28 cellular contexts compared by ENCODE assay signal in the genomic region with DNA sequence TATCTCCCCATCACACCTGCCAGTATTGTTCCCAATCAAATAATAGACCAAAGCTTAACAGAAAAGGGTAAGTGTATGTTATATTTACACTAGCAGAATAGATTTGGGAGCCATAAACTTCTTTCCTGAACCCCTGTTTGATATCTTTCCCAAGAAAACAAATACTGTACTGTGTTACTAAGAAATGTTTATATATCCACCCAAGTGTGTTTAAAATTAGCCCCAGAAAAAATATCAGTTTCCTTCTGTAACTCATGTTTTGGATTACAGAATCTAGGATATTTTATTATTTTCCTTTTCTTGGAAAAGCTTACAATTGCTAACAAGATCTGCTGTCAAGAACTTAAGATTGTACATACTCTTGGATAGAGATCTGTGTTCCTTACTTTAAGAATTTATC.
"Had no signal": no experiment of that assay in that cellular context is flagged by ENCODE, and none has a peak within 500 bp of the region (broad histone marks: within the 10 kb centered on the region; RNA-seq: fewer than 3 reads in every experiment).

No MANE protein-coding gene starts in this region.

- H3K4me3 ChIP-seq: colonic mucosa, gastrocnemius medialis, hepatocyte, left lung, mucosa of descending colon, ovary, psoas muscle, sigmoid colon, testis, tibial artery had no signal

- H2AFZ ChIP-seq: hepatocyte had no signal

- DNase-seq: colonic mucosa; dermis blood vessel endothelial cell; effector memory CD4-positive, alpha-beta T cell; foreskin fibroblast; gastrocnemius medialis; head of caudate nucleus; kidney; left lung; mesenchymal stem cell; mucosa of descending colon; naive B cell; nephron progenitor cell; nucleus accumbens; ovary; posterior cingulate gyrus; psoas muscle; right cardiac atrium; sigmoid colon; stimulated activated CD4-positive, alpha-beta T cell treated with anti-CD3 and anti-CD28 coated beads, Interleukin-2, amount 100 ng/mL, for 24 hours; stimulated activated CD4-positive, alpha-beta T cell treated with anti-CD3 and anti-CD28 coated beads, Interleukin-4, amount 100 ng/mL, for 24 hours; stimulated activated naive CD4-positive, alpha-beta T cell treated with Interleukin-2 at 50 U/mL for 16 hours; substantia nigra; testis; tibial artery had no signal

- H3K27me3 Mint-ChIP-seq: naive B cell, type B pancreatic cell had no signal

- H3K27ac ChIP-seq: colonic mucosa, gastrocnemius medialis, hepatocyte, left lung, ovary, psoas muscle, sigmoid colon, testis, tibial artery had no signal

- H3K27me3 ChIP-seq: colonic mucosa, gastrocnemius medialis, hepatocyte, left lung, ovary, sigmoid colon, testis, tibial artery had no signal

- ATAC-seq: gastrocnemius medialis; left lung; mucosa of descending colon; psoas muscle; right cardiac atrium; stimulated activated effector memory CD8-positive, alpha-beta T cell treated with anti-CD3 and anti-CD28 coated beads, Interleukin-12 subunit alpha, Interleukin-12 subunit beta, amount 100 ng/mL, for 72 hours had no signal

- H3K27ac Mint-ChIP-seq: mesothelial cell of epicardium; naive B cell; nephron progenitor cell; stimulated activated effector memory CD8-positive, alpha-beta T cell treated with anti-CD3 and anti-CD28 coated beads, Interleukin-12 subunit alpha, Interleukin-12 subunit beta, amount 100 ng/mL, for 72 hours; type B pancreatic cell had no signal

- H3K4me1 Mint-ChIP-seq: naive B cell; nephron progenitor cell; stimulated activated effector memory CD8-positive, alpha-beta T cell treated with anti-CD3 and anti-CD28 coated beads, Interleukin-12 subunit alpha, Interleukin-12 subunit beta, amount 100 ng/mL, for 72 hours had no signal

- H3K9me3 ChIP-seq: colonic mucosa, gastrocnemius medialis, ovary, psoas muscle, sigmoid colon, testis, tibial artery had no signal

- H3K36me3 ChIP-seq: colonic mucosa, gastrocnemius medialis, left lung, ovary, sigmoid colon, tibial artery had no signal

- H3K36me3 Mint-ChIP-seq: naive B cell; stimulated activated effector memory CD8-positive, alpha-beta T cell treated with anti-CD3 and anti-CD28 coated beads, Interleukin-12 subunit alpha, Interleukin-12 subunit beta, amount 100 ng/mL, for 72 hours; type B pancreatic cell had no signal

- H3K4me1 ChIP-seq: colonic mucosa, gastrocnemius medialis, left lung, psoas muscle, testis had no signal

- H3K4me3 Mint-ChIP-seq: mesothelial cell of epicardium; naive B cell; nephron progenitor cell; stimulated activated effector memory CD8-positive, alpha-beta T cell treated with anti-CD3 and anti-CD28 coated beads, Interleukin-12 subunit alpha, Interleukin-12 subunit beta, amount 100 ng/mL, for 72 hours; type B pancreatic cell had no signal

- H3K9me3 Mint-ChIP-seq: mesothelial cell of epicardium, nephron progenitor cell had no signal

- H3K4me2 ChIP-seq: hepatocyte had no signal
